8 cellular contexts compared by ENCODE assay signal in genomic region chr6:130843575-130844320, GRCh38. TPM values are rescaled to one million over a fixed set of nuclear protein-coding genes. Genes with fewer than 3 reads are reported as not detected.
DNase-seq lines count a peak whose midpoint lies in the region; ATAC-seq and TF ChIP-seq lines count a peak whose summit lies in the region.

No MANE protein-coding gene starts in this region.

- CTCF ChIA-PET in activated CD4-positive, alpha-beta T cell treated with anti-CD3 and anti-CD28 coated beads, Interleukin-2, amount 10 ng/mL, durations not matched to agents 7 days and 5 days (lab: Charles Lee), result interaction anchor here (0.9 to 1.3 kb wide), 3 partner anchors 11 to 550 kb away, joined by 3 to 8 read pairs (median 3); no protein-coding TSS in a partner anchor
- CTCF ChIA-PET in WTC11 (lab: Charles Lee), result no interaction called here

- DNase-seq in activated CD4-positive, alpha-beta T cell treated with anti-CD3 and anti-CD28 coated beads, Interleukin-2, amount 10 ng/mL, durations not matched to agents 7 days and 5 days, result peak; percentile 45
- DNase-seq in activated CD4-positive, alpha-beta T cell treated with anti-CD3 and anti-CD28 coated beads, Interleukin-2, amount 50 U/mL, for 4 hours, result no peak
- DNase-seq in Kasumi-1 (lab: John Stamatoyannopoulos, UW) (peak; percentile 73 to 85), WTC11 (ENCODE audit: low spot score) (no peak), iPS DF 4.7 (ENCODE audit: extremely low read depth, low spot score) (peak; percentile 28), tibial artery (no peak)

- H3K9me3 ChIP-seq in tibial artery, result no peaks in the 10 kb centered on the region

- H3K4me3 Mint-ChIP-seq in activated CD4-positive, alpha-beta T cell treated with anti-CD3 and anti-CD28 coated beads, Interleukin-2, amount 10 ng/mL, durations not matched to agents 7 days and 5 days, result no peak overlapping the region
- H3K4me3 Mint-ChIP-seq in WTC11, result no peak overlapping the region

- TF ChIP-seq CTCF in WTC11 (IDR thresholded peaks at IDR 0.05) (0 out of 2 replicates have a peak, but pooled peaks have one; percentile 26), tibial artery (IDR thresholded peaks at IDR 0.05) (peak; percentile 39 to 59)

- peak overlapping the region; percentile 44 for H3K27ac Mint-ChIP-seq in activated CD4-positive, alpha-beta T cell treated with anti-CD3 and anti-CD28 coated beads, Interleukin-2, amount 10 ng/mL, durations not matched to agents 7 days and 5 days
- no peak overlapping the region for H3K27ac Mint-ChIP-seq in WTC11

- no peaks in the 10 kb centered on the region for H3K9me3 Mint-ChIP-seq in activated CD4-positive, alpha-beta T cell treated with anti-CD3 and anti-CD28 coated beads, Interleukin-2, amount 10 ng/mL, durations not matched to agents 7 days and 5 days
- no peaks in the 10 kb centered on the region for H3K9me3 Mint-ChIP-seq in WTC11

- H3K36me3 ChIP-seq in tibial artery, result no peaks in the 10 kb centered on the region

- H3K4me1 ChIP-seq in tibial artery, result peaks cover 0 to 39% (median 7%) of the 10 kb centered on the region in 4 donors

- H3K4me1 Mint-ChIP-seq in activated CD4-positive, alpha-beta T cell treated with anti-CD3 and anti-CD28 coated beads, Interleukin-2, amount 10 ng/mL, durations not matched to agents 7 days and 5 days, result peaks cover 4% of the 10 kb centered on the region
- peaks cover 44% of the 10 kb centered on the region for H3K4me1 Mint-ChIP-seq in WTC11

- POLR2A ChIA-PET in activated CD4-positive, alpha-beta T cell treated with anti-CD3 and anti-CD28 coated beads, Interleukin-2, amount 10 ng/mL, durations not matched to agents 7 days and 5 days (lab: Charles Lee), result no interaction called here
- POLR2A ChIA-PET in WTC11 (lab: Charles Lee), result no interaction called here

- no peaks in the 10 kb centered on the region for H3K27me3 Mint-ChIP-seq in activated CD4-positive, alpha-beta T cell treated with anti-CD3 and anti-CD28 coated beads, Interleukin-2, amount 10 ng/mL, durations not matched to agents 7 days and 5 days
- H3K27me3 Mint-ChIP-seq in WTC11 (ENCODE audit: low read depth), result no peaks in the 10 kb centered on the region

- no peaks in the 10 kb centered on the region for H3K36me3 Mint-ChIP-seq in activated CD4-positive, alpha-beta T cell treated with anti-CD3 and anti-CD28 coated beads, Interleukin-2, amount 10 ng/mL, durations not matched to agents 7 days and 5 days (ENCODE audit: low read depth)
- no peaks in the 10 kb centered on the region for H3K36me3 Mint-ChIP-seq in WTC11

- intact Hi-C loops in tibial artery (cut with DNase I; ENCODE audit: low total_unique reads), result loop anchor here (10.0 kb wide), 1 partner anchor 519 kb away; no protein-coding TSS in a partner anchor

- peak; percentile 54 for ATAC-seq in GM21737 (IDR thresholded peaks at IDR 0.05; ENCODE audit: unreplicated experiment)
- peak; percentile 88 for ATAC-seq in WTC11
- ATAC-seq in HG03571 (IDR thresholded peaks at IDR 0.05; ENCODE audit: unreplicated experiment), result no peak

- no peaks in the 10 kb centered on the region for H3K27me3 ChIP-seq in tibial artery

- H3K4me3 ChIP-seq in tibial artery, result no peak overlapping the region

- H3K27ac ChIP-seq in tibial artery, result peak overlapping the region; percentile 1 to 25

TF ChIP-seq in WTC11, 78 proteins besides CTCF, POLR2A, EP300 and RAD21:
- peak; percentile 71; the same call in 1 of the 2 replicates for TF ChIP-seq ZNF317 (CRISPR knock-in tag; IDR thresholded peaks at IDR 0.05; ENCODE audit: borderline replicate concordance, low read depth)
- no peak for TF ChIP-seq PREB (CRISPR knock-in tag; IDR thresholded peaks at IDR 0.05; ENCODE audit: borderline replicate concordance)

RNA-seq across cellular contexts. Expression of gene SMLR1, which starts 16.5 kb away (rescaled TPM):
- not detected for total RNA-seq in activated CD4-positive, alpha-beta T cell treated with anti-CD3 and anti-CD28 coated beads, Interleukin-2, amount 10 ng/mL, durations not matched to agents 7 days and 5 days
- not detected in 3 replicates for total RNA-seq in WTC11 (2021)

Comparison
In these comparisons a context has a peak if more than half of its experiments do, and no peak if none do; other contexts are left out.
1. DNase-seq: peak in activated CD4-positive, alpha-beta T cell treated with anti-CD3 and anti-CD28 coated beads, Interleukin-2, amount 10 ng/mL, durations not matched to agents 7 days and 5 days (single experiment), Kasumi-1 (2 of 2) and iPS DF 4.7 (single experiment); none in activated CD4-positive, alpha-beta T cell treated with anti-CD3 and anti-CD28 coated beads, Interleukin-2, amount 50 U/mL, for 4 hours (0 of 2), WTC11 (single experiment) and tibial artery (0 of 2).